Comparison of ENCODE assay signal across 8 cellular contexts in genomic region chr1:103525607-103526507, GRCh38. TPM values are rescaled to one million over a fixed set of nuclear protein-coding genes. Genes with fewer than 3 reads are reported as not detected.
DNase-seq lines count a peak whose midpoint lies in the region; ATAC-seq and TF ChIP-seq lines count a peak whose summit lies in the region.

RNPC3 (plus strand) TSS chr1:103525699; CDS start chr1:103526071, 372 bp downstream.

- H3K27me3 ChIP-seq in RWPE2 (ENCODE audit: insufficient read depth, poor library complexity, severe bottlenecking) = no peaks in the 10 kb centered on the region

- H3K9me3 Mint-ChIP-seq in nephron = no peaks in the 10 kb centered on the region
- H3K9me3 Mint-ChIP-seq in stimulated activated naive CD8-positive, alpha-beta T cell treated with anti-CD3 and anti-CD28 coated beads, Interleukin-15, Interleukin-2, amounts not matched to agents 100 ng/mL and 50 ng/mL, for 24 hours = peaks cover 5% of the 10 kb centered on the region

- peak within 1 kb of the TSS; percentile 89 for H3K27ac ChIP-seq in RWPE2 (ENCODE audit: poor library complexity, severe bottlenecking)

- H3K4me1 ChIP-seq in RWPE2 (ENCODE audit: insufficient read depth, poor library complexity, severe bottlenecking) = peaks cover 6% of the 10 kb centered on the region

- TF ChIP-seq CTCF in RWPE2 (IDR thresholded peaks at IDR 0.05; ENCODE audit: poor library complexity, severe bottlenecking) = peak; percentile 19
- TF ChIP-seq CTCF in fibroblast of the aortic adventitia (IDR thresholded peaks at IDR 0.05; ENCODE audit: insufficient read depth, low read length) = no peak
- no peak for TF ChIP-seq CTCF in nephron (IDR thresholded peaks at IDR 0.05; ENCODE audit: unreplicated experiment in 3 of 3)

- peak within 1 kb of the TSS; percentile 68 for H3K4me3 ChIP-seq in RWPE2 (ENCODE audit: severe bottlenecking)
- H3K4me3 ChIP-seq in fibroblast of the aortic adventitia (ENCODE audit: low read depth, low read length) = peak within 1 kb of the TSS; percentile 88

- peak within 1 kb of the TSS; percentile 96 to 100 (median 99) for H3K27ac Mint-ChIP-seq in nephron
- peak within 1 kb of the TSS; percentile 100 for H3K27ac Mint-ChIP-seq in stimulated activated naive CD8-positive, alpha-beta T cell treated with anti-CD3 and anti-CD28 coated beads, Interleukin-15, Interleukin-2, amounts not matched to agents 100 ng/mL and 50 ng/mL, for 24 hours

- no peaks in the 10 kb centered on the region for H3K27me3 Mint-ChIP-seq in nephron (ENCODE audit: low read depth)
- no peaks in the 10 kb centered on the region for H3K27me3 Mint-ChIP-seq in stimulated activated naive CD8-positive, alpha-beta T cell treated with anti-CD3 and anti-CD28 coated beads, Interleukin-15, Interleukin-2, amounts not matched to agents 100 ng/mL and 50 ng/mL, for 24 hours

- H3K36me3 Mint-ChIP-seq in nephron (ENCODE audit: low read depth) = peaks cover 27% of the 10 kb centered on the region
- H3K36me3 Mint-ChIP-seq in stimulated activated naive CD8-positive, alpha-beta T cell treated with anti-CD3 and anti-CD28 coated beads, Interleukin-15, Interleukin-2, amounts not matched to agents 100 ng/mL and 50 ng/mL, for 24 hours (ENCODE audit: low read depth) = peaks cover 43% of the 10 kb centered on the region

- H3K36me3 ChIP-seq in RWPE2 (ENCODE audit: low read depth) = peaks cover 37% of the 10 kb centered on the region

- peak; percentile 75 for ATAC-seq in RWPE2 (ENCODE audit: low read depth)

- peaks cover 25% of the 10 kb centered on the region for H3K4me1 Mint-ChIP-seq in nephron
- peaks cover 53% of the 10 kb centered on the region for H3K4me1 Mint-ChIP-seq in stimulated activated naive CD8-positive, alpha-beta T cell treated with anti-CD3 and anti-CD28 coated beads, Interleukin-15, Interleukin-2, amounts not matched to agents 100 ng/mL and 50 ng/mL, for 24 hours (ENCODE audit: low read depth)

- DNase-seq in EH (ENCODE audit: low read depth) (peak; percentile 94), H4 (ENCODE audit: low spot score) (peak; percentile 85), LoVo (ENCODE audit: low spot score) (peak; percentile 89), RWPE2 (ENCODE audit: low spot score) (peak; percentile 80), fibroblast of the aortic adventitia (ENCODE audit: low read depth) (peak; percentile 96)
- DNase-seq in activated T-helper 9 cell treated with anti-CD3 and anti-CD28 coated beads, Interleukin-2, amount 50 U/mL, for 16 hours (ENCODE audit: low read depth) = peak; percentile 83

- H3K4me3 Mint-ChIP-seq in nephron = peak within 1 kb of the TSS; percentile 99 to 100 (median 99)
- H3K4me3 Mint-ChIP-seq in stimulated activated naive CD8-positive, alpha-beta T cell treated with anti-CD3 and anti-CD28 coated beads, Interleukin-15, Interleukin-2, amounts not matched to agents 100 ng/mL and 50 ng/mL, for 24 hours = peak within 1 kb of the TSS; percentile 99

- H3K9me3 ChIP-seq in RWPE2 (ENCODE audit: severe bottlenecking) = no peaks in the 10 kb centered on the region

RNA-seq across cellular contexts. Expression of gene RNPC3, which starts in this region (rescaled TPM):
- 2.3 and 9.1 TPM in 2 replicates for total RNA-seq in H4 (2014; rRNA removed; shearing (Covaris generic))
- total RNA-seq in fibroblast of the aortic adventitia (ENCODE audit: low replicate concordance) = 19.9 and 31.5 TPM in 2 replicates

Comparison
In these comparisons a context has a peak if more than half of its experiments do, and no peak if none do; other contexts are left out.
1. Peak in every context shown above with its lines: DNase-seq, ATAC-seq, H3K4me3 ChIP-seq and H3K27ac ChIP-seq.